In the genomic region with DNA sequence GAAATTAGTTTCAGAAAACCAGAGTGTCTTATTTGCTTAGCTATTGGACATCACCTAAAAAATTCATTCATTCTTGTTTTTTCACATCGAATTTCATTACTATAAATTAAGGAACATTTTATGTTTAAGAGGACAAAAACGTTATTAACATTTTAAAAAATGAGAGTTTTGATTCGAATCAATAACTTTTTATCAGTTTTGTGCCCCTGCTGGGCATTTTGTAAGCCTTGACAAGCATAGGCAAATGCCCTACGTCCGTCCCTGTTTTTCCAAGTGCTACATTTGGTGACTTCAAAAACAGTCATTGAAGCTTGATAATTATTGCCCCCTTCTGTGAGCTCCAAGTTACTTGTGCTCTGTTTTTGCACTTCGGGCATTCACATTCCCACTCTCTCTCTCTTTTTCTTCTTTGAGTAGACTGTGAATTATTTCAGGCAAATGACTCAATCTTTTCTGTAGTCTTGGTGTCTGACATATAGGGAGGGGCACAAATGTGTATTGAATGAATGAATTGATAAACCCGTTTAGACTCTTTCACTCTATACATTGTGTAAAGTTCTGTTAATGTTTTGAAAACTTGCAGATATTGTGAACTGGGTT, we compare ENCODE assay signal across 8 cellular contexts. TPM values are rescaled to one million over a fixed set of nuclear protein-coding genes. Genes with fewer than 3 reads are reported as not detected.
DNase-seq lines count a peak whose midpoint lies in the region; ATAC-seq and TF ChIP-seq lines count a peak whose summit lies in the region.

No MANE protein-coding gene starts in this region.

- TF ChIP-seq CTCF in testis (IDR thresholded peaks at IDR 0.05) = no peak

- H3K27ac ChIP-seq in HUES48 (ENCODE audit: low read depth, low read length) (no peak overlapping the region), testis (no peak overlapping the region)

- 0 out of 2 replicates have a peak overlapping the region, but pooled peaks have one; percentile 72 for H3K9ac ChIP-seq in HUES48 (ENCODE audit: low read depth, low read length)
- peak overlapping the region; percentile 90 for H3K9ac ChIP-seq in adipocyte (ENCODE audit: low read length)

- WGBS in testis, 2 donors = 5% methylated on average over 7 of the region's 7 CpGs

- TF ChIP-seq POLR2A in testis (IDR thresholded peaks at IDR 0.05) = no peak

- no peak for ATAC-seq in HG02642 (IDR thresholded peaks at IDR 0.05; ENCODE audit: poor library complexity, unreplicated experiment)

- H3K4me3 ChIP-seq in HUES48 (ENCODE audit: low read depth, low read length) = peak overlapping the region; percentile 96
- peak overlapping the region; percentile 99 for H3K4me3 ChIP-seq in adipocyte (ENCODE audit: low read length)
- H3K4me3 ChIP-seq in testis = peak overlapping the region; percentile 87 to 90

- DNase-seq in CD1c-positive myeloid dendritic cell (ENCODE audit: extremely low spot score) (peak; percentile 10), adipocyte (ENCODE audit: low read depth) (peak; percentile 57), kidney tubule cell (ENCODE audit: low spot score) (peak; percentile 44), testis (no peak), midbrain (lab: John Stamatoyannopoulos, UW) (no peak)
- no peak for DNase-seq in activated CD4-positive, CD25-positive, alpha-beta regulatory T cell (lab: John Stamatoyannopoulos, UW)

- H3K4me1 ChIP-seq in HUES48 (ENCODE audit: control insufficient read depth, insufficient read depth, low read length) (0 out of 2 replicates have a peak, but pooled peaks cover 3% of the 10 kb centered on the region), adipocyte (ENCODE audit: control insufficient read depth, insufficient read depth, low read length) (peaks cover 7% of the 10 kb centered on the region), testis (peaks cover 4% of the 10 kb centered on the region)

- intact Hi-C loops in testis (cut with DNase I; ENCODE audit: low total_unique reads) = no loop called here

- H3K9me3 ChIP-seq in HUES48 (ENCODE audit: control insufficient read depth, insufficient read depth, low read length) (no peaks in the 10 kb centered on the region), adipocyte (ENCODE audit: control insufficient read depth, low read length) (no peaks in the 10 kb centered on the region), testis (no peaks in the 10 kb centered on the region)

- no peaks in the 10 kb centered on the region for H3K27me3 ChIP-seq in HUES48 (ENCODE audit: control insufficient read depth, insufficient read depth, low read length)
- H3K27me3 ChIP-seq in adipocyte (replicated peaks; ENCODE audit: control insufficient read depth, insufficient read depth, low read length) = no peaks in the 10 kb centered on the region
- H3K27me3 ChIP-seq in testis = no peaks in the 10 kb centered on the region

- peaks cover 28% of the 10 kb centered on the region for H3K36me3 ChIP-seq in HUES48 (ENCODE audit: control insufficient read depth, insufficient read depth, low read length)
- H3K36me3 ChIP-seq in adipocyte (ENCODE audit: control insufficient read depth, insufficient read depth, low read length, severe bottlenecking) = peaks cover 25% of the 10 kb centered on the region
- no peaks in the 10 kb centered on the region for H3K36me3 ChIP-seq in testis (ENCODE audit: low read depth, missing control alignments)

RNA-seq across cellular contexts. Expression of a gene that starts 1.2 kb away (rescaled TPM):
- 10 to 100 TPM; 10.6 to 11.1 TPM for total RNA-seq in testis
- polyA plus RNA-seq in testis (ENCODE audit: insufficient read depth, low read depth, low replicate concordance) = 5.8 TPM

RNA-seq across cellular contexts. Expression of a gene that starts 1.7 kb away (rescaled TPM):
- total RNA-seq in testis = 1 to 10 TPM; 7.4 to 7.7 TPM
- 3.7 TPM for polyA plus RNA-seq in testis (ENCODE audit: insufficient read depth, low read depth, low replicate concordance)

RNA-seq across cellular contexts. Expression of a gene that starts 52.8 kb away (rescaled TPM):
- 100 to 1,000 TPM; 202 to 273 TPM for total RNA-seq in testis
- 251 TPM for polyA plus RNA-seq in testis (ENCODE audit: insufficient read depth, low read depth, low replicate concordance)

Comparison
In these comparisons a context has a peak if more than half of its experiments do, and no peak if none do; other contexts are left out.
1. DNase-seq: peak in CD1c-positive myeloid dendritic cell (single experiment), adipocyte (single experiment) and kidney tubule cell (single experiment); none in testis (single experiment), midbrain (single experiment) and activated CD4-positive, CD25-positive, alpha-beta regulatory T cell (0 of 4).
2. Peak in every context shown above with its lines, with median percentiles within 50 percentile points of each other: H3K4me3 ChIP-seq.